8 cellular contexts compared by ENCODE assay signal in genomic region chr1:84122780-84123382, GRCh38. TPM values are rescaled to one million over a fixed set of nuclear protein-coding genes. Genes with fewer than 3 reads are reported as not detected.
DNase-seq lines count a peak whose midpoint lies in the region; ATAC-seq and TF ChIP-seq lines count a peak whose summit lies in the region.

No MANE protein-coding gene starts in this region.

- H3K4me1 Mint-ChIP-seq in activated naive CD8-positive, alpha-beta T cell treated with anti-CD3 and anti-CD28 coated beads, Interleukin-2, amount 50 U/mL, for 24 hours, result no peaks in the 10 kb centered on the region

- TF ChIP-seq CTCF in BE2C (IDR thresholded peaks at IDR 0.05; ENCODE audit: low read depth, low read length), result peak; percentile 68

- no peaks in the 10 kb centered on the region for H3K36me3 Mint-ChIP-seq in activated naive CD8-positive, alpha-beta T cell treated with anti-CD3 and anti-CD28 coated beads, Interleukin-2, amount 50 U/mL, for 24 hours (ENCODE audit: low read depth)

- no peak overlapping the region for H3K4me3 Mint-ChIP-seq in activated naive CD8-positive, alpha-beta T cell treated with anti-CD3 and anti-CD28 coated beads, Interleukin-2, amount 50 U/mL, for 24 hours

- no peaks in the 10 kb centered on the region for H3K9me3 Mint-ChIP-seq in activated naive CD8-positive, alpha-beta T cell treated with anti-CD3 and anti-CD28 coated beads, Interleukin-2, amount 50 U/mL, for 24 hours

- H3K36me3 ChIP-seq in BE2C, result no peaks in the 10 kb centered on the region

- no peaks in the 10 kb centered on the region for H3K9me3 ChIP-seq in BE2C

- no peaks in the 10 kb centered on the region for H3K27me3 Mint-ChIP-seq in activated naive CD8-positive, alpha-beta T cell treated with anti-CD3 and anti-CD28 coated beads, Interleukin-2, amount 50 U/mL, for 24 hours

- H3K4me1 ChIP-seq in BE2C, result no peaks in the 10 kb centered on the region

- peak; percentile 72 for ATAC-seq in GM19035 (IDR thresholded peaks at IDR 0.05; ENCODE audit: unreplicated experiment)
- ATAC-seq in activated naive CD8-positive, alpha-beta T cell treated with anti-CD3 and anti-CD28 coated beads, Interleukin-2, amount 50 U/mL, for 24 hours, result peak; percentile 66

- H3K27ac Mint-ChIP-seq in activated naive CD8-positive, alpha-beta T cell treated with anti-CD3 and anti-CD28 coated beads, Interleukin-2, amount 50 U/mL, for 24 hours, result no peak overlapping the region

- no peaks in the 10 kb centered on the region for H3K27me3 ChIP-seq in BE2C

- no peak overlapping the region for H3K4me3 ChIP-seq in BE2C (ENCODE audit: low read depth, low read length)

- DNase-seq in BE2C (peak; percentile 53), HUDEP-2 (lab: John Stamatoyannopoulos, UW; ENCODE audit: unreplicated experiment in 76 of 76) (peak in 45 of 76 experiments; percentile 1 to 53 (median 14)), RPMI8226 (peak; percentile 35), hypothalamus (lab: John Stamatoyannopoulos, UW) (peak in 26 of 51 donors; percentile 4 to 59 (median 24)), NCI-H187 (lab: John Stamatoyannopoulos, UW) (no peak)
- peak; percentile 42 for DNase-seq in activated naive CD8-positive, alpha-beta T cell treated with anti-CD3 and anti-CD28 coated beads, Interleukin-2, amount 50 U/mL, for 24 hours
- DNase-seq in stimulated activated CD4-positive, alpha-beta T cell treated with anti-CD3 and anti-CD28 coated beads, Interleukin-1b, Interleukin-23, amount 100 ng/mL, for 48 hours, result peak; percentile 37

RNA-seq across cellular contexts. Expression of gene PRKACB, which starts 21.2 kb away (rescaled TPM):
- polyA plus RNA-seq in BE2C (2012; ENCODE audit: insufficient read depth, insufficient read length, low read depth), result 24.5 TPM

Comparison
In these comparisons a context has a peak if more than half of its experiments do, and no peak if none do; other contexts are left out.
1. DNase-seq: peak in BE2C (single experiment), HUDEP-2 (45 of 76), RPMI8226 (single experiment), activated naive CD8-positive, alpha-beta T cell treated with anti-CD3 and anti-CD28 coated beads, Interleukin-2, amount 50 U/mL, for 24 hours (single experiment), hypothalamus (26 of 51) and stimulated activated CD4-positive, alpha-beta T cell treated with anti-CD3 and anti-CD28 coated beads, Interleukin-1b, Interleukin-23, amount 100 ng/mL, for 48 hours (single experiment); none in NCI-H187 (0 of 2).